ENCODE assay signal across 36 cellular contexts in genomic region chr15:43258781-43259180, GRCh38. TPM values are rescaled to one million over a fixed set of nuclear protein-coding genes. Genes with fewer than 3 reads are reported as not detected.
"Had no signal": no experiment of that assay in that cellular context is flagged by ENCODE, and none has a peak within 500 bp of the region (broad histone marks: within the 10 kb centered on the region; RNA-seq: fewer than 3 reads in every experiment).

No MANE protein-coding gene starts in this region.

- H3K27ac Mint-ChIP-seq: activated B cell treated with CpG ODN at 0.5 μM for 24 hours; activated CD4-positive, alpha-beta memory T cell treated with anti-CD3 and anti-CD28 coated beads for 36 hours; activated CD4-positive, alpha-beta T cell treated with anti-CD3 and anti-CD28 coated beads, Interleukin-2, amount 10 ng/mL, durations not matched to agents 24 days and 14 days; activated CD8-positive, alpha-beta T cell treated with anti-CD3 and anti-CD28 coated beads for 36 hours; activated naive CD4-positive, alpha-beta T cell treated with anti-CD3 and anti-CD28 coated beads, Interleukin-2, amount 10 ng/mL, durations not matched to agents 7 days and 5 days; activated naive CD4-positive, alpha-beta T cell treated with anti-CD3 and anti-CD28 coated beads, Interleukin-2, amount 50 U/mL, for 24 hours; activated naive CD8-positive, alpha-beta T cell; activated naive CD8-positive, alpha-beta T cell treated with anti-CD3 and anti-CD28 coated beads, Interleukin-2, amount 10 ng/mL, durations not matched to agents 7 days and 5 days; activated naive CD8-positive, alpha-beta T cell treated with anti-CD3 and anti-CD28 coated beads, Interleukin-2, amount 50 U/mL, for 24 hours; activated T-cell treated with anti-CD3 and anti-CD28 coated beads, Interleukin-2, amount 50 U/mL, for 24 hours; activated T-helper 2 cell treated with anti-CD3 and anti-CD28 coated beads, Interferon-gamma antibody, Interleukin-2, Interleukin-4, amounts not matched to agents 10 μg/mL and 5 μg/mL and 100 μg/mL, durations not matched to agents 14 hours and 24 hours and 36 hours; brain; T-helper 1 cell treated with Interleukin-12 subunit alpha and Interleukin-12 subunit beta and Interleukin-4 antibody, amounts not matched to agents 30 μg/mL and 1 μg/mL, for 36 hours; T-helper 2 cell treated with Interferon-gamma antibody and Interleukin-4, amounts not matched to agents 5 μg/mL and 100 μg/mL, for 36 hours had no signal

- H3K36me3 ChIP-seq: ascending aorta, cardiac muscle cell had no signal

- H3K9me3 Mint-ChIP-seq: activated B cell treated with CpG ODN at 0.5 μM for 24 hours; activated CD4-positive, alpha-beta memory T cell treated with anti-CD3 and anti-CD28 coated beads for 36 hours; activated CD4-positive, alpha-beta T cell treated with anti-CD3 and anti-CD28 coated beads, Interleukin-2, amount 10 ng/mL, durations not matched to agents 24 days and 14 days; activated CD8-positive, alpha-beta T cell treated with anti-CD3 and anti-CD28 coated beads for 36 hours; activated naive CD4-positive, alpha-beta T cell treated with anti-CD3 and anti-CD28 coated beads, Interleukin-2, amount 10 ng/mL, durations not matched to agents 7 days and 5 days; activated naive CD4-positive, alpha-beta T cell treated with anti-CD3 and anti-CD28 coated beads, Interleukin-2, amount 50 U/mL, for 24 hours; activated naive CD8-positive, alpha-beta T cell treated with anti-CD3 and anti-CD28 coated beads, Interleukin-2, amount 10 ng/mL, durations not matched to agents 7 days and 5 days; activated naive CD8-positive, alpha-beta T cell treated with anti-CD3 and anti-CD28 coated beads, Interleukin-2, amount 50 U/mL, for 24 hours; activated T-cell treated with anti-CD3 and anti-CD28 coated beads, Interleukin-2, amount 50 U/mL, for 24 hours; activated T-helper 2 cell treated with anti-CD3 and anti-CD28 coated beads, Interferon-gamma antibody, Interleukin-2, Interleukin-4, amounts not matched to agents 10 μg/mL and 5 μg/mL and 100 μg/mL, durations not matched to agents 14 hours and 24 hours and 36 hours; brain; central memory CD8-positive, alpha-beta T cell; T-helper 1 cell treated with Interleukin-12 subunit alpha and Interleukin-12 subunit beta and Interleukin-4 antibody, amounts not matched to agents 30 μg/mL and 1 μg/mL, for 36 hours; T-helper 2 cell treated with Interferon-gamma antibody and Interleukin-4, amounts not matched to agents 5 μg/mL and 100 μg/mL, for 36 hours had no signal

- DNase-seq: activated B cell treated with CpG ODN at 0.5 μM for 24 hours; activated CD4-positive, alpha-beta memory T cell treated with anti-CD3 and anti-CD28 coated beads for 36 hours; activated CD4-positive, alpha-beta T cell treated with anti-CD3 and anti-CD28 coated beads for 4 hours; activated CD4-positive, alpha-beta T cell treated with anti-CD3 and anti-CD28 coated beads, Interleukin-2, amount 10 ng/mL, durations not matched to agents 24 days and 14 days; activated CD4-positive, alpha-beta T cell treated with anti-CD3 and anti-CD28 coated beads, Interleukin-2, amount 50 U/mL, for 1 hour; activated CD4-positive, alpha-beta T cell treated with anti-CD3 and anti-CD28 coated beads, Interleukin-2, amount 50 U/mL, for 4 hours; activated CD4-positive, CD25-positive, alpha-beta regulatory T cell treated with anti-CD3 and anti-CD28 coated beads, Interleukin-2, amount 50 U/mL, for 72 hours; activated CD8-positive, alpha-beta memory T cell treated with anti-CD3 and anti-CD28 coated beads, Interleukin-2, amount 50 U/mL, for 48 hours; activated CD8-positive, alpha-beta T cell treated with anti-CD3 and anti-CD28 coated beads for 36 hours; activated effector memory CD4-positive, alpha-beta T cell treated with Interleukin-2 at 50 U/mL for 16 hours; activated gamma-delta T cell; activated naive CD4-positive, alpha-beta T cell treated with anti-CD3 and anti-CD28 coated beads, Interleukin-2, amount 10 ng/mL, durations not matched to agents 7 days and 5 days; activated naive CD4-positive, alpha-beta T cell treated with Interleukin-2 at 50 U/mL for 16 hours; activated naive CD8-positive, alpha-beta T cell treated with anti-CD3 and anti-CD28 coated beads, Interleukin-2, amount 10 ng/mL, durations not matched to agents 7 days and 5 days; activated naive CD8-positive, alpha-beta T cell treated with anti-CD3 and anti-CD28 coated beads, Interleukin-2, amount 50 U/mL, for 24 hours; activated T-cell treated with anti-CD3 and anti-CD28 coated beads, Interleukin-2, amount 50 U/mL, for 24 hours; activated T-cell treated with anti-CD3 and anti-CD28 coated beads, Interleukin-2, amount 50 U/mL, for 48 hours; amygdala; anterior cingulate cortex; caudate nucleus; SW 1271; T-helper 1 cell; T-helper 2 cell; T-helper 9 cell had no signal

- H3K4me1 Mint-ChIP-seq: brain had no signal

- H3K4me1 ChIP-seq: ascending aorta had no signal

- H3K27ac ChIP-seq: ascending aorta, cardiac muscle cell, VCaP had no signal

- H3K9me3 ChIP-seq: ascending aorta had no signal

- H3K27me3 ChIP-seq: ascending aorta had no signal

- H3K27me3 Mint-ChIP-seq: activated B cell treated with CpG ODN at 0.5 μM for 24 hours had no signal

- H3K36me3 Mint-ChIP-seq: activated CD4-positive, alpha-beta memory T cell treated with anti-CD3 and anti-CD28 coated beads for 36 hours; activated naive CD4-positive, alpha-beta T cell treated with anti-CD3 and anti-CD28 coated beads, Interleukin-2, amount 10 ng/mL, durations not matched to agents 7 days and 5 days; activated naive CD4-positive, alpha-beta T cell treated with anti-CD3 and anti-CD28 coated beads, Interleukin-2, amount 50 U/mL, for 24 hours; activated naive CD8-positive, alpha-beta T cell; activated naive CD8-positive, alpha-beta T cell treated with anti-CD3 and anti-CD28 coated beads, Interleukin-2, amount 10 ng/mL, durations not matched to agents 7 days and 5 days; brain had no signal

- H3K4me3 Mint-ChIP-seq: activated B cell treated with CpG ODN at 0.5 μM for 24 hours; activated CD4-positive, alpha-beta memory T cell treated with anti-CD3 and anti-CD28 coated beads for 36 hours; activated CD4-positive, alpha-beta T cell treated with anti-CD3 and anti-CD28 coated beads, Interleukin-2, amount 10 ng/mL, durations not matched to agents 24 days and 14 days; activated CD8-positive, alpha-beta T cell treated with anti-CD3 and anti-CD28 coated beads for 36 hours; activated naive CD4-positive, alpha-beta T cell treated with anti-CD3 and anti-CD28 coated beads, Interleukin-2, amount 10 ng/mL, durations not matched to agents 7 days and 5 days; activated naive CD4-positive, alpha-beta T cell treated with anti-CD3 and anti-CD28 coated beads, Interleukin-2, amount 50 U/mL, for 24 hours; activated naive CD8-positive, alpha-beta T cell; activated naive CD8-positive, alpha-beta T cell treated with anti-CD3 and anti-CD28 coated beads, Interleukin-2, amount 10 ng/mL, durations not matched to agents 7 days and 5 days; activated naive CD8-positive, alpha-beta T cell treated with anti-CD3 and anti-CD28 coated beads, Interleukin-2, amount 50 U/mL, for 24 hours; activated T-cell treated with anti-CD3 and anti-CD28 coated beads, Interleukin-2, amount 50 U/mL, for 24 hours; brain; central memory CD8-positive, alpha-beta T cell; T-helper 1 cell treated with Interleukin-12 subunit alpha and Interleukin-12 subunit beta and Interleukin-4 antibody, amounts not matched to agents 30 μg/mL and 1 μg/mL, for 36 hours; T-helper 2 cell treated with Interferon-gamma antibody and Interleukin-4, amounts not matched to agents 5 μg/mL and 100 μg/mL, for 36 hours had no signal

- H3K4me3 ChIP-seq: ascending aorta, cardiac muscle cell had no signal

RNA-seq across cellular contexts. Expression of gene TGM5, which starts 7.9 kb away (rescaled TPM):
- total RNA-seq: activated CD4-positive, alpha-beta memory T cell treated with anti-CD3 and anti-CD28 coated beads for 36 hours; activated CD4-positive, alpha-beta T cell treated with anti-CD3 and anti-CD28 coated beads, Interleukin-2, amount 10 ng/mL, durations not matched to agents 24 days and 14 days; activated CD8-positive, alpha-beta memory T cell treated with anti-CD3 and anti-CD28 coated beads for 36 hours; ascending aorta; cardiac muscle cell had no signal
- polyA plus RNA-seq: cardiac muscle cell had no signal

RNA-seq across cellular contexts. Expression of gene EPB42, which starts 38.0 kb away (rescaled TPM):
- total RNA-seq: activated B cell treated with CpG ODN at 0.5 μM for 24 hours; activated CD4-positive, alpha-beta memory T cell treated with anti-CD3 and anti-CD28 coated beads for 36 hours; activated CD4-positive, alpha-beta T cell treated with anti-CD3 and anti-CD28 coated beads, Interleukin-2, amount 10 ng/mL, durations not matched to agents 24 days and 14 days; activated CD8-positive, alpha-beta memory T cell treated with anti-CD3 and anti-CD28 coated beads for 36 hours; activated CD8-positive, alpha-beta T cell treated with anti-CD3 and anti-CD28 coated beads for 36 hours; activated naive CD8-positive, alpha-beta T cell treated with anti-CD3 and anti-CD28 coated beads, Interleukin-2, amount 10 ng/mL, durations not matched to agents 7 days and 5 days; activated T-helper 2 cell treated with anti-CD3 and anti-CD28 coated beads, Interferon-gamma antibody, Interleukin-2, Interleukin-4, amounts not matched to agents 10 μg/mL and 5 μg/mL and 100 μg/mL, durations not matched to agents 14 hours and 24 hours and 36 hours; ascending aorta; bronchial epithelial cell had no signal

RNA-seq across cellular contexts. Expression of gene TGM7, which starts 43.3 kb away (rescaled TPM):
- total RNA-seq: activated B cell treated with CpG ODN at 0.5 μM for 24 hours; activated CD4-positive, alpha-beta memory T cell treated with anti-CD3 and anti-CD28 coated beads for 36 hours; activated CD4-positive, alpha-beta T cell treated with anti-CD3 and anti-CD28 coated beads, Interleukin-2, amount 10 ng/mL, durations not matched to agents 24 days and 14 days; activated CD8-positive, alpha-beta memory T cell treated with anti-CD3 and anti-CD28 coated beads for 36 hours; activated CD8-positive, alpha-beta T cell treated with anti-CD3 and anti-CD28 coated beads for 36 hours; activated naive CD8-positive, alpha-beta T cell treated with anti-CD3 and anti-CD28 coated beads, Interleukin-2, amount 10 ng/mL, durations not matched to agents 7 days and 5 days; activated T-helper 2 cell treated with anti-CD3 and anti-CD28 coated beads, Interferon-gamma antibody, Interleukin-2, Interleukin-4, amounts not matched to agents 10 μg/mL and 5 μg/mL and 100 μg/mL, durations not matched to agents 14 hours and 24 hours and 36 hours; ascending aorta; bronchial epithelial cell; cardiac muscle cell had no signal
- polyA plus RNA-seq: cardiac muscle cell had no signal
